ENCODE assay signal across 2 cellular contexts in the genomic region with DNA sequence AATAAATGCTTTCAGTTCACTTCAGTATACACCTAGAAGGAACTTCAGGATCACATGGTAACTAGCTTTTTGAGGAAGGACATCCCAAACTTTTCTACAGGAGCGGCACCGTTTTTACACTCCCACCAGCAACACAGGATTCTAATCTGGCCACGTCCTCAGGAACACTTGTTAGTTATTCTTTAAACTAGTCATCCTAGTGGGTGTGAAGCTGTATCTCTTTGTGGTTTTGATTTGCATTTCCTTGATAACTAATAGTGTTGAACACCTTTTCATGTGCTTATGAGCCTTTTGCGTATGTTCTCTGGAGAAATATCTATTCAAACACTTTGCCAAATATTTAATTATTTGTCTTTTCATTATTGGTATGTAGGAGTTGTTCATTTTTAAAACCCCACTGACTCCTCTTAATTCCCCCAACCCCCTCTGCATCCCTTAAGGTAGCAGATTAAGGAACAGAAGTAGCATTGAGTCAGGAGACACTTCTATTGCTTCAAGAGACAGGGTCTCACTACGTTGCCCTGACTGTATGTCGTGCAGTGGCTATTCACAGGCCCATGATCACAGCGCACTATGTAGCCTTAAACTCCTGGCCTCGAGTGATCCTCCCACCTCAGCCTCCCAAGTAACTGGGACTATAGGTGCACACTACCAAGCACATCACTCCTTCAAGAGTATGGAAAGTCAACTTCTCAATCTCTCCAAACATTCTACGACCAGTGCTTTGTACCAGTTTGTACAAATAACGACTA.
TF ChIP-seq lines count a peak whose summit lies in the region.

No MANE protein-coding gene starts in this region.

TF ChIP-seq in GM23338, 12 proteins besides CTCF, POLR2A, EP300 and RAD21 (continues in another document):
- TF ChIP-seq NANOG (IDR thresholded peaks at IDR 0.05; ENCODE audit: borderline replicate concordance), result no peak
- TF ChIP-seq CREB1 (CRISPR knock-in tag; IDR thresholded peaks at IDR 0.05; ENCODE audit: low read depth), result no peak
- TF ChIP-seq REST (IDR thresholded peaks at IDR 0.05; ENCODE audit: unreplicated experiment), result no peak
- TF ChIP-seq EZH2 (IDR thresholded peaks at IDR 0.05; ENCODE audit: low read depth, unreplicated experiment), result no peak
- TF ChIP-seq ZNF331 (CRISPR knock-in tag; IDR thresholded peaks at IDR 0.05; ENCODE audit: low read depth), result no peak
- no peak for TF ChIP-seq EZH2phosphoT487 (IDR thresholded peaks at IDR 0.05; ENCODE audit: unreplicated experiment)
- TF ChIP-seq STAT1 (IDR thresholded peaks at IDR 0.05; ENCODE audit: unreplicated experiment), result no peak
- no peak for TF ChIP-seq POLR2AphosphoS5 (IDR thresholded peaks at IDR 0.05; ENCODE audit: low read depth)
- TF ChIP-seq JUNB (IDR thresholded peaks at IDR 0.05; ENCODE audit: unreplicated experiment), result no peak
- no peak for TF ChIP-seq ZNF462 (CRISPR knock-in tag; IDR thresholded peaks at IDR 0.05)
- TF ChIP-seq ZNF114 (CRISPR knock-in tag; IDR thresholded peaks at IDR 0.05), result no peak

TF ChIP-seq in GM12878, 131 proteins besides CTCF, POLR2A, EP300 and RAD21 (continues in another document):
- TF ChIP-seq PBX3 (IDR thresholded peaks at IDR 0.05; ENCODE audit: insufficient replicate concordance, low read depth, low read length) (no peak), NFXL1 (IDR thresholded peaks at IDR 0.05; ENCODE audit: borderline replicate concordance) (no peak), CBFB (IDR thresholded peaks at IDR 0.05; ENCODE audit: low read depth) (peak; percentile 38; the same call in 1 of the 2 replicates), ZBTB33 (IDR thresholded peaks at IDR 0.05) (no peak), POLR2AphosphoS2 (IDR thresholded peaks at IDR 0.05; ENCODE audit: low read depth, low read length) (no peak), FOXM1 (IDR thresholded peaks at IDR 0.05; ENCODE audit: low read depth, low read length) (no peak), LARP7 (IDR thresholded peaks at IDR 0.05) (no peak), ZNF207 (IDR thresholded peaks at IDR 0.05; ENCODE audit: borderline replicate concordance) (no peak), MXI1 (IDR thresholded peaks at IDR 0.05; ENCODE audit: low read depth, low read length) (peak; percentile 48; the same call in 1 of the 2 replicates), CBX5 (IDR thresholded peaks at IDR 0.05; ENCODE audit: low read depth) (no peak), USF1 (IDR thresholded peaks at IDR 0.05; ENCODE audit: borderline replicate concordance, extremely low read length, insufficient read depth, low read depth, low read length) (no peak), SRF (IDR thresholded peaks at IDR 0.05; ENCODE audit: low read depth in 2 of 2, low read length in 2 of 2) (no peak), POU2F2 (IDR thresholded peaks at IDR 0.05; ENCODE audit: borderline replicate concordance, low read depth, low read length) (peak; percentile 77; the same call in 1 of the 3 replicates), RCOR1 (conservative IDR thresholded peaks at IDR 0.05; ENCODE audit: low read depth, low read length) (no peak), ESRRA (IDR thresholded peaks at IDR 0.05; ENCODE audit: low read length) (no peak), BHLHE40 (IDR thresholded peaks at IDR 0.05; ENCODE audit: borderline replicate concordance in 1 of 2, low read depth in 2 of 2, low read length in 1 of 2) (peak in 1 of 2 experiments; percentile 38; a peak in 1 of 4 replicates), MEF2B (IDR thresholded peaks at IDR 0.05; ENCODE audit: partially characterized antibody, poor library complexity, severe bottlenecking) (no peak), GABPA (IDR thresholded peaks at IDR 0.05; ENCODE audit: low read depth) (no peak), IKZF2 (IDR thresholded peaks at IDR 0.05) (peak; percentile 36 to 44; a peak in 2 of 4 replicates), REST (IDR thresholded peaks at IDR 0.05; ENCODE audit: low read depth, low read length) (no peak), RBBP5 (conservative IDR thresholded peaks at IDR 0.05) (no peak), ZNF274 (IDR thresholded peaks at IDR 0.05; ENCODE audit: insufficient read depth, insufficient read length) (no peak), ZBTB40 (IDR thresholded peaks at IDR 0.05; ENCODE audit: borderline replicate concordance) (no peak), SMAD5 (IDR thresholded peaks at IDR 0.05; ENCODE audit: low read depth) (no peak), EGR1 (IDR thresholded peaks at IDR 0.05; ENCODE audit: borderline replicate concordance in 1 of 2, low read depth in 2 of 2, low read length in 2 of 2) (no peak), YY1 (IDR thresholded peaks at IDR 0.05; ENCODE audit: low read depth, low read length) (no peak), WRNIP1 (IDR thresholded peaks at IDR 0.05; ENCODE audit: borderline replicate concordance, low read depth, low read length) (0 out of 2 replicates have a peak, but pooled peaks have one; percentile 67), RFX5 (IDR thresholded peaks at IDR 0.05; ENCODE audit: low read depth, low read length) (no peak), MYB (IDR thresholded peaks at IDR 0.05; ENCODE audit: borderline replicate concordance, low read depth, low read length) (no peak), ZSCAN29 (IDR thresholded peaks at IDR 0.05) (no peak), STAT1 (conservative IDR thresholded peaks at IDR 0.05) (no peak), BRCA1 (IDR thresholded peaks at IDR 0.05; ENCODE audit: low read depth, low read length) (no peak), SP1 (IDR thresholded peaks at IDR 0.05; ENCODE audit: low read depth, low read length) (no peak)
- TF ChIP-seq, protein P1, sequence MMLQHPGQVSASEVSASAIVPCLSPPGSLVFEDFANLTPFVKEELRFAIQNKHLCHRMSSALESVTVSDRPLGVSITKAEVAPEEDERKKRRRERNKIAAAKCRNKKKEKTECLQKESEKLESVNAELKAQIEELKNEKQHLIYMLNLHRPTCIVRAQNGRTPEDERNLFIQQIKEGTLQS (IDR thresholded peaks at IDR 0.05; ENCODE audit: borderline replicate concordance, extremely low read depth, low read depth, low read length), result no peak
- TF ChIP-seq, protein P2, sequence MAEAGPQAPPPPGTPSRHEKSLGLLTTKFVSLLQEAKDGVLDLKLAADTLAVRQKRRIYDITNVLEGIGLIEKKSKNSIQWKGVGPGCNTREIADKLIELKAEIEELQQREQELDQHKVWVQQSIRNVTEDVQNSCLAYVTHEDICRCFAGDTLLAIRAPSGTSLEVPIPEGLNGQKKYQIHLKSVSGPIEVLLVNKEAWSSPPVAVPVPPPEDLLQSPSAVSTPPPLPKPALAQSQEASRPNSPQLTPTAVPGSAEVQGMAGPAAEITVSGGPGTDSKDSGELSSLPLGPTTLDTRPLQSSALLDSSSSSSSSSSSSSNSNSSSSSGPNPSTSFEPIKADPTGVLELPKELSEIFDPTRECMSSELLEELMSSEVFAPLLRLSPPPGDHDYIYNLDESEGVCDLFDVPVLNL (IDR thresholded peaks at IDR 0.05; ENCODE audit: low read depth, low read length), result no peak
- TF ChIP-seq, protein P3, sequence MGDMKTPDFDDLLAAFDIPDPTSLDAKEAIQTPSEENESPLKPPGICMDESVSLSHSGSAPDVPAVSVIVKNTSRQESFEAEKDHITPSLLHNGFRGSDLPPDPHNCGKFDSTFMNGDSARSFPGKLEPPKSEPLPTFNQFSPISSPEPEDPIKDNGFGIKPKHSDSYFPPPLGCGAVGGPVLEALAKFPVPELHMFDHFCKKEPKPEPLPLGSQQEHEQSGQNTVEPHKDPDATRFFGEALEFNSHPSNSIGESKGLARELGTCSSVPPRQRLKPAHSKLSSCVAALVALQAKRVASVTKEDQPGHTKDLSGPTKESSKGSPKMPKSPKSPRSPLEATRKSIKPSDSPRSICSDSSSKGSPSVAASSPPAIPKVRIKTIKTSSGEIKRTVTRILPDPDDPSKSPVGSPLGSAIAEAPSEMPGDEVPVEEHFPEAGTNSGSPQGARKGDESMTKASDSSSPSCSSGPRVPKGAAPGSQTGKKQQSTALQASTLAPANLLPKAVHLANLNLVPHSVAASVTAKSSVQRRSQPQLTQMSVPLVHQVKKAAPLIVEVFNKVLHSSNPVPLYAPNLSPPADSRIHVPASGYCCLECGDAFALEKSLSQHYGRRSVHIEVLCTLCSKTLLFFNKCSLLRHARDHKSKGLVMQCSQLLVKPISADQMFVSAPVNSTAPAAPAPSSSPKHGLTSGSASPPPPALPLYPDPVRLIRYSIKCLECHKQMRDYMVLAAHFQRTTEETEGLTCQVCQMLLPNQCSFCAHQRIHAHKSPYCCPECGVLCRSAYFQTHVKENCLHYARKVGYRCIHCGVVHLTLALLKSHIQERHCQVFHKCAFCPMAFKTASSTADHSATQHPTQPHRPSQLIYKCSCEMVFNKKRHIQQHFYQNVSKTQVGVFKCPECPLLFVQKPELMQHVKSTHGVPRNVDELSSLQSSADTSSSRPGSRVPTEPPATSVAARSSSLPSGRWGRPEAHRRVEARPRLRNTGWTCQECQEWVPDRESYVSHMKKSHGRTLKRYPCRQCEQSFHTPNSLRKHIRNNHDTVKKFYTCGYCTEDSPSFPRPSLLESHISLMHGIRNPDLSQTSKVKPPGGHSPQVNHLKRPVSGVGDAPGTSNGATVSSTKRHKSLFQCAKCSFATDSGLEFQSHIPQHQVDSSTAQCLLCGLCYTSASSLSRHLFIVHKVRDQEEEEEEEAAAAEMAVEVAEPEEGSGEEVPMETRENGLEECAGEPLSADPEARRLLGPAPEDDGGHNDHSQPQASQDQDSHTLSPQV (IDR thresholded peaks at IDR 0.05), result no peak
